In genomic region chr6:40159865-40160264, GRCh38 we compare ENCODE assay signal across 9 cellular contexts.
"Had no signal": no experiment of that assay in that cellular context is flagged by ENCODE, and none has a peak within 500 bp of the region (broad histone marks: within the 10 kb centered on the region; RNA-seq: fewer than 3 reads in every experiment).

No MANE protein-coding gene starts in this region.

- DNase-seq: IMR-90, KBM-7, KG1 had no signal

- H3K4me3 Mint-ChIP-seq: IgD-negative memory B cell had no signal

- H3K9ac ChIP-seq: KMS-11 had no signal

- FAIRE-seq: HepG2, HTR-8/SVneo, K562 had no signal

- H3K27ac Mint-ChIP-seq: IgD-negative memory B cell had no signal

- H3K4me3 ChIP-seq: K562 had no signal

- H3K36me3 Mint-ChIP-seq: IgD-negative memory B cell had no signal

- ATAC-seq: HepG2, K562 had no signal

- H3K4me2 ChIP-seq: KMS-11 had no signal

- H3K27ac ChIP-seq: HL-60, KMS-11 had no signal

- H3K4me1 Mint-ChIP-seq: IgD-negative memory B cell had no signal
